Comparison of ENCODE assay signal across 12 cellular contexts in the genomic region with DNA sequence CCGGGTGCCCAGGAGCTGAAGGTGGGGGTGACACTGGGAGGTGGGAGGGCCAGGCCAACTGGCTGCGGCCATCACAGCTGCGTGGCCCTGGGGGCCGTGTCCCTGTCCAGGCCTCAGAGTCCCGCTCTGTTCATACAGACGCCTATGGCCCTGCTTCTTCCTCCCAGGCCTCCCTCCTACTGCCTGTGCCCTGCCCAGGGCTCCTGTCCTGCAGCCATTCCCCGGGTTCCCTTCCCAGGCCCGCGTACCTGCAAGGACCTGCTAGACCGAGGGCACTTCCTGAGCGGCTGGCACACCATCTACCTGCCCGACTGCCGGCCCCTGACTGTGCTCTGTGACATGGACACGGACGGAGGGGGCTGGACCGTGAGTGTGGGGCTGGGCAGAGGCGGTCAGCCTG. TPM values are rescaled to one million over a fixed set of nuclear protein-coding genes. Genes with fewer than 3 reads are reported as not detected.
DNase-seq lines count a peak whose midpoint lies in the region; FAIRE-seq and TF ChIP-seq lines count a peak whose summit lies in the region.
"Not testable (repeated sequence)": the region's sequence is repeated elsewhere in the genome, so short reads cannot be mapped to it uniquely, and the experiment has no call there.
"Had no signal": no experiment of that assay in that cellular context is flagged by ENCODE, and none has a peak within 500 bp of the region (broad histone marks: within the 10 kb centered on the region; RNA-seq: fewer than 3 reads in every experiment).

No MANE protein-coding gene starts in this region.

- H3K4me1 Mint-ChIP-seq in osteocyte (ENCODE audit: unreplicated experiment): not testable (repeated sequence)

- peak; percentile 41 for DNase-seq in activated CD8-positive, alpha-beta memory T cell treated with anti-CD3 and anti-CD28 coated beads for 24 hours
- DNase-seq in activated CD8-positive, alpha-beta memory T cell treated with anti-CD3 and anti-CD28 coated beads, Interleukin-2, amount 50 U/mL, for 48 hours: peak; percentile 20
- DNase-seq in mesenteric fat pad (ENCODE audit: low spot score) (peak; percentile 89), osteocyte (ENCODE audit: extremely low spot score, unreplicated experiment) (peak; percentile 60)
- DNase-seq in urothelium cell line (ENCODE audit: low spot score): not testable (repeated sequence)

- H3K4me3 Mint-ChIP-seq in osteocyte (ENCODE audit: unreplicated experiment): not testable (repeated sequence)

- not testable (repeated sequence) for H3K36me3 Mint-ChIP-seq in osteocyte (ENCODE audit: unreplicated experiment)

- not testable (repeated sequence) for H3K9me3 Mint-ChIP-seq in osteocyte (ENCODE audit: unreplicated experiment)

- H3K27ac Mint-ChIP-seq in osteocyte (ENCODE audit: unreplicated experiment): not testable (repeated sequence)

- H3K27me3 Mint-ChIP-seq in osteocyte (ENCODE audit: unreplicated experiment): peaks cover 27% of the 10 kb centered on the region

- FAIRE-seq in urothelium cell line (lab: Jason Lieb, UNC): peak; percentile 66

- TF ChIP-seq CTCF in osteocyte (IDR thresholded peaks at IDR 0.05): not testable (repeated sequence)

RNA-seq across cellular contexts. Expression of gene FCN2, which starts 4.4 kb away (rescaled TPM):
- 1.2 TPM for total RNA-seq in mesenteric fat pad
- total RNA-seq in osteocyte: not detected in 2 replicates
- total RNA-seq: A673; CD4-positive, alpha-beta memory T cell; CD4-positive, CD25-positive, alpha-beta regulatory T cell; CD8-positive, alpha-beta memory T cell; Daoy; G401; GM12878 had no signal

RNA-seq across cellular contexts. Expression of gene FCN1, which starts 32.7 kb away (rescaled TPM):
- 27.9 TPM for total RNA-seq in mesenteric fat pad
- total RNA-seq in osteocyte: not detected in 2 replicates
- total RNA-seq: A673; CD4-positive, CD25-positive, alpha-beta regulatory T cell; Daoy; G401 had no signal

Comparison
In these comparisons a context has a peak if more than half of its experiments do, and no peak if none do; other contexts are left out.
1. RNA of gene FCN1, which starts 32.7 kb away (total RNA-seq): 27.9 TPM in mesenteric fat pad (single experiment); not detected in osteocyte; every median in the first group is over 10 times any median in the second.